In the genomic region with DNA sequence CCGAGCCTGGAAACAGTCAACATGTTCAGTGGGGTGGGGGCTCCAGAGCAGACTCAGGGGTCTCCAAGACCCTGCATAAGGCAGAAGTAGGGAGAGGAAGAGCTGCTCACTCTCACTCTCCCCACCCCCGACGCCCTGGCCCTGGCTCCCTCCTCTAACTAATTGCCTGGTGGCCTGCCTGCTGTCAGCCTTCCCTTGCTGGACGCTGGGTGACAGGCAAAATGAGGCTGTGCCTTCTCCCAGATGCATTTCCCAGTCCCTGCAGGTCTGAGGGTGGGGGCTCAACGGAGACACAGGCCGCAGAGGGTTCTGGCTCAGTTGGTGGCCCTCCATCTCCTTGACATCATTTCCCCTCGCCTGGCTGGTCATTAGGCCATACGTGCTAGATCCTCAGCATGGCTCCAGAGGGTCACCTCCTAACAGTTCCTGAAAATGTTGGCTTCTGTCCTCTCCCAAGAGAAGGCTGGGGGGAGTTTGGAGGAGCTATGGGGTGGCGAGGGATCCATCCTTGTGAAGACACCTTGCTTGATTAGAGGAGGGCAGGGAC, we compare ENCODE assay signal across 8 cellular contexts. TPM values are rescaled to one million over a fixed set of nuclear protein-coding genes. Genes with fewer than 3 reads are reported as not detected.
A peak's percentile ranks its signal among the peaks of the same experiment; 100 is the strongest.
DNase-seq lines count a peak whose midpoint lies in the region; ATAC-seq and TF ChIP-seq lines count a peak whose summit lies in the region.

No MANE protein-coding gene starts in this region.

- H3K27ac Mint-ChIP-seq in central memory CD8-positive, alpha-beta T cell (ENCODE audit: low read depth), result peak overlapping the region; percentile 99

- H3K9me3 Mint-ChIP-seq in central memory CD8-positive, alpha-beta T cell, result no peaks in the 10 kb centered on the region

- ATAC-seq in central memory CD8-positive, alpha-beta T cell (replicated peaks; ENCODE audit: extremely low read depth, poor library complexity, severe bottlenecking), result no peak
- ATAC-seq in HG03025 (IDR thresholded peaks at IDR 0.05; ENCODE audit: low FRiP score, unreplicated experiment), result no peak

- peaks cover 22% of the 10 kb centered on the region for H3K27me3 ChIP-seq in BE2C
- peaks cover 53% of the 10 kb centered on the region for H3K27me3 ChIP-seq in HUES48 (ENCODE audit: control insufficient read depth, insufficient read depth, low read length)

- no peak overlapping the region for H3K27ac ChIP-seq in HUES48 (ENCODE audit: low read depth, low read length)

- H3K4me1 Mint-ChIP-seq in central memory CD8-positive, alpha-beta T cell, result peaks cover 72% of the 10 kb centered on the region

- H3K9ac ChIP-seq in HUES48 (ENCODE audit: low read depth, low read length), result no peak overlapping the region

- H3K4me1 ChIP-seq in BE2C (peaks cover 11% of the 10 kb centered on the region), HUES48 (ENCODE audit: control insufficient read depth, insufficient read depth, low read length) (peaks cover 5% of the 10 kb centered on the region; the same call in 1 of the 2 replicates)

- peak overlapping the region; percentile 91 for H3K4me3 Mint-ChIP-seq in central memory CD8-positive, alpha-beta T cell

- peaks cover 36% of the 10 kb centered on the region for H3K36me3 Mint-ChIP-seq in central memory CD8-positive, alpha-beta T cell (ENCODE audit: insufficient read depth)

- peak; percentile 60 for DNase-seq in BE2C
- DNase-seq in central memory CD8-positive, alpha-beta T cell (ENCODE audit: low spot score in 2 of 2), result no peak
- DNase-seq in myocyte (ENCODE audit: low read depth), result peak; percentile 49
- no peak for DNase-seq in DMS79 (lab: John Stamatoyannopoulos, UW)
- DNase-seq in Kasumi-1 (lab: John Stamatoyannopoulos, UW), result no peak
- no peak for DNase-seq in HPDE6-E6E7 (ENCODE audit: extremely low spot score)

- H3K36me3 ChIP-seq in BE2C, result no peaks in the 10 kb centered on the region
- H3K36me3 ChIP-seq in HUES48 (ENCODE audit: control insufficient read depth, insufficient read depth, low read length), result no peaks in the 10 kb centered on the region

- no peak for TF ChIP-seq CTCF in BE2C (IDR thresholded peaks at IDR 0.05; ENCODE audit: low read depth, low read length)

- H3K9me3 ChIP-seq in BE2C (no peaks in the 10 kb centered on the region), HUES48 (ENCODE audit: control insufficient read depth, insufficient read depth, low read length) (no peaks in the 10 kb centered on the region)

- H3K27me3 Mint-ChIP-seq in central memory CD8-positive, alpha-beta T cell, result no peaks in the 10 kb centered on the region

- H3K4me3 ChIP-seq in BE2C (ENCODE audit: low read depth, low read length) (no peak overlapping the region), HUES48 (ENCODE audit: low read depth, low read length) (peak overlapping the region; percentile 81)

RNA-seq across cellular contexts. Expression of gene FMNL1, which starts 1.4 kb away (rescaled TPM):
- polyA plus RNA-seq in BE2C (2012; ENCODE audit: insufficient read depth, insufficient read length, low read depth), result 64.8 TPM
- total RNA-seq in myocyte, result 56.3 and 110 TPM in 2 replicates
- polyA plus RNA-seq in myocyte (2012), result 69.5 TPM

RNA-seq across cellular contexts. Expression of gene SPATA32, which starts 38.8 kb away (rescaled TPM):
- not detected for polyA plus RNA-seq in BE2C (2012; ENCODE audit: insufficient read depth, insufficient read length, low read depth)
- total RNA-seq in myocyte, result not detected in 2 replicates
- polyA plus RNA-seq in myocyte (2012), result not detected

Comparison
In these comparisons a context has a peak if more than half of its experiments do, and no peak if none do; other contexts are left out.
1. DNase-seq: peak in BE2C (single experiment) and myocyte (single experiment); none in central memory CD8-positive, alpha-beta T cell (0 of 2), DMS79 (single experiment), Kasumi-1 (0 of 2) and HPDE6-E6E7 (single experiment).